26 cellular contexts compared by ENCODE assay signal in genomic region chr6:160445130-160445529, GRCh38.
"Had no signal": no experiment of that assay in that cellular context is flagged by ENCODE, and none has a peak within 500 bp of the region (broad histone marks: within the 10 kb centered on the region; RNA-seq: fewer than 3 reads in every experiment).

No MANE protein-coding gene starts in this region.

- H3K36me3 ChIP-seq: brain microvascular endothelial cell had no signal

- H3K4me3 ChIP-seq: coronary artery, dorsolateral prefrontal cortex had no signal

- H3K27ac ChIP-seq: brain microvascular endothelial cell, coronary artery, dorsolateral prefrontal cortex had no signal

- ATAC-seq: activated CD8-positive, alpha-beta T cell treated with anti-CD3 and anti-CD28 coated beads for 36 hours; activated T-cell treated with anti-CD3 and anti-CD28 coated beads, Interleukin-2, amount 50 U/mL, for 4 hours; activated T-helper 17 cell treated with anti-CD3 and anti-CD28 coated beads, Interleukin-2, amount 50 U/mL, for 72 hours; esophagus mucosa had no signal

- H3K27ac Mint-ChIP-seq: activated CD8-positive, alpha-beta T cell treated with anti-CD3 and anti-CD28 coated beads for 36 hours; activated naive CD8-positive, alpha-beta T cell; activated T-helper 17 cell treated with anti-CD3 and anti-CD28 coated beads, Interleukin-2, amount 50 U/mL, for 72 hours; dendritic cell treated with granulocyte-macrophage colony-stimulating factor and Interleukin-4, amounts not matched to agents 40 ng/mL and 50 ng/mL, for 4 days; endodermal cell had no signal

- H3K27me3 ChIP-seq: brain microvascular endothelial cell had no signal

- H3K4me1 Mint-ChIP-seq: central memory CD8-positive, alpha-beta T cell; endodermal cell had no signal

- DNase-seq: activated CD4-positive, alpha-beta T cell treated with anti-CD3 and anti-CD28 coated beads for 4 hours; activated CD4-positive, alpha-beta T cell treated with anti-CD3 and anti-CD28 coated beads, Interleukin-2, amount 50 U/mL, for 1 hour; activated CD4-positive, alpha-beta T cell treated with anti-CD3 and anti-CD28 coated beads, Interleukin-2, amount 50 U/mL, for 48 hours; activated CD4-positive, CD25-positive, alpha-beta regulatory T cell; activated CD4-positive, CD25-positive, alpha-beta regulatory T cell treated with anti-CD3 and anti-CD28 coated beads, Interleukin-2, amount 50 U/mL, for 72 hours; activated CD8-positive, alpha-beta memory T cell treated with anti-CD3 and anti-CD28 coated beads for 24 hours; activated CD8-positive, alpha-beta T cell treated with anti-CD3 and anti-CD28 coated beads for 36 hours; activated effector memory CD4-positive, alpha-beta T cell treated with Interleukin-2 at 50 U/mL for 16 hours; activated gamma-delta T cell treated with Interleukin-2 at 50 U/mL for 16 hours; activated naive CD4-positive, alpha-beta T cell treated with anti-CD3 and anti-CD28 coated beads, Interleukin-2, amount 50 U/mL, for 16 hours; activated naive CD4-positive, alpha-beta T cell treated with Interleukin-2 at 50 U/mL for 16 hours; activated T-cell treated with anti-CD3 and anti-CD28 coated beads, Interleukin-2, amount 50 U/mL, for 4 hours; amniotic stem cell; anterior cingulate cortex; brain microvascular endothelial cell; dorsolateral prefrontal cortex; effector memory CD4-positive, alpha-beta T cell; endodermal cell; foreskin fibroblast; T-helper 2 cell had no signal

- H3K9me3 Mint-ChIP-seq: activated CD8-positive, alpha-beta T cell treated with anti-CD3 and anti-CD28 coated beads for 36 hours had no signal

- H3K4me3 Mint-ChIP-seq: activated CD8-positive, alpha-beta T cell treated with anti-CD3 and anti-CD28 coated beads for 36 hours; activated naive CD8-positive, alpha-beta T cell; activated T-cell treated with anti-CD3 and anti-CD28 coated beads, Interleukin-2, amount 50 U/mL, for 4 hours; activated T-helper 17 cell treated with anti-CD3 and anti-CD28 coated beads, Interleukin-2, amount 50 U/mL, for 72 hours; central memory CD8-positive, alpha-beta T cell; dendritic cell treated with granulocyte-macrophage colony-stimulating factor and Interleukin-4, amounts not matched to agents 40 ng/mL and 50 ng/mL, for 4 days; endodermal cell had no signal
